In genomic region chr13:106533101-106533939, GRCh38 we compare ENCODE assay signal across 8 cellular contexts. TPM values are rescaled to one million over a fixed set of nuclear protein-coding genes. Genes with fewer than 3 reads are reported as not detected.
A peak's percentile ranks its signal among the peaks of the same experiment; 100 is the strongest.
DNase-seq lines count a peak whose midpoint lies in the region; ATAC-seq, FAIRE-seq and TF ChIP-seq lines count a peak whose summit lies in the region.

No MANE protein-coding gene starts in this region.

- ATAC-seq in Panc1 (peak; percentile 62), body of pancreas (peak; percentile 45), HG02970 (IDR thresholded peaks at IDR 0.05; ENCODE audit: low FRiP score, unreplicated experiment) (no peak)

- BruUV-seq in Caco-2 (replicated peaks; lab: Mats Ljungman, UMichigan): TSS peak; percentile 21
- TSS peak; percentile 60 for BruUV-seq in Panc1 (replicated peaks; lab: Mats Ljungman, UMichigan)

- CTCF ChIA-PET in Caco-2 (lab: Charles Lee) (interaction anchor here (0.6 to 0.7 kb wide), 2 partner anchors 387 to 390 kb away, joined by 5 read pairs; no protein-coding TSS in a partner anchor), Panc1 (lab: Charles Lee) (interaction anchor here (0.6 to 0.7 kb wide), 2 partner anchors 664 to 1056 kb away, joined by 4 to 8 read pairs; no protein-coding TSS in a partner anchor)

- in situ Hi-C loops in Panc1 (cut with HindIII; ENCODE audit: low pct_unique_long_range_greater_than_20kb, low sequenced_read_pairs): no loop called here

- no peaks in the 10 kb centered on the region for H3K9me2 ChIP-seq in hepatocyte (replicated peaks; ENCODE audit: insufficient read depth)

- no peaks in the 10 kb centered on the region for H3K27me3 Mint-ChIP-seq in Caco-2 (ENCODE audit: insufficient read depth, unreplicated experiment)

- H3K4me1 Mint-ChIP-seq in Caco-2 (ENCODE audit: low read depth, unreplicated experiment): peaks cover 32% of the 10 kb centered on the region

- H2AFZ ChIP-seq in hepatocyte: peak overlapping the region; percentile 14

- peaks cover 63% of the 10 kb centered on the region for H3K79me2 ChIP-seq in hepatocyte

- H3K36me3 Mint-ChIP-seq in Caco-2 (ENCODE audit: insufficient read depth, unreplicated experiment): peaks cover 81% of the 10 kb centered on the region

- peaks cover 21% of the 10 kb centered on the region for H4K20me1 ChIP-seq in hepatocyte (ENCODE audit: insufficient read depth, poor library complexity, severe bottlenecking)

- H3K27ac Mint-ChIP-seq in Caco-2 (ENCODE audit: unreplicated experiment): peak overlapping the region; percentile 87

- H3K4me3 Mint-ChIP-seq in Caco-2 (ENCODE audit: unreplicated experiment): peak overlapping the region; percentile 97

- no peaks in the 10 kb centered on the region for H3K9me3 Mint-ChIP-seq in Caco-2 (ENCODE audit: unreplicated experiment)

- TF ChIP-seq POLR2A in body of pancreas (IDR thresholded peaks at IDR 0.05): no peak

- FAIRE-seq in urothelium cell line (lab: Jason Lieb, UNC): no peak

- DNase-seq in Caco-2 (peak; percentile 87 to 92), HPDE6-E6E7 (ENCODE audit: extremely low spot score) (peak; percentile 70), Panc1 (ENCODE audit: low read depth, low spot score) (no peak), body of pancreas (peak; percentile 83 to 90 (median 85)), hepatocyte (ENCODE audit: low spot score) (peak; percentile 95), posterior cingulate gyrus (peak; percentile 77 to 97 (median 82)), urothelium cell line (ENCODE audit: low spot score) (no peak)

- peak overlapping the region; percentile 71 for H3K4me2 ChIP-seq in hepatocyte

- H3K4me1 ChIP-seq in Caco-2 (peaks cover 38% of the 10 kb centered on the region), Panc1 (ENCODE audit: control insufficient read depth, insufficient read depth, low read length) (peaks cover 7% of the 10 kb centered on the region), body of pancreas (peaks cover 24% of the 10 kb centered on the region), hepatocyte (ENCODE audit: insufficient read depth) (peaks cover 32% of the 10 kb centered on the region)

- no peaks in the 10 kb centered on the region for H3K27me3 ChIP-seq in Caco-2 (replicated peaks; ENCODE audit: control insufficient read depth, insufficient read depth, low read length)
- no peaks in the 10 kb centered on the region for H3K27me3 ChIP-seq in Panc1 (ENCODE audit: control insufficient read depth, insufficient read depth, low read length)
- no peaks in the 10 kb centered on the region for H3K27me3 ChIP-seq in body of pancreas
- no peaks in the 10 kb centered on the region for H3K27me3 ChIP-seq in hepatocyte

- 9 to 11% methylated on average over 35 to 44 of the region's 44 CpGs for WGBS in body of pancreas, 2 donors
- WGBS in hepatocyte (ENCODE audit: low lambda C conversion rate, missing lambda C conversion rate): 9% methylated on average over 39 of the region's 44 CpGs

- H3K27ac ChIP-seq in Panc1 (ENCODE audit: low read length) (peak overlapping the region; percentile 54), body of pancreas (peak overlapping the region in 3 of 4 donors; percentile 39 to 42 (median 41)), hepatocyte (peak overlapping the region; percentile 82)

- H3K9me3 ChIP-seq in Caco-2 (no peaks in the 10 kb centered on the region), Panc1 (ENCODE audit: control insufficient read depth, insufficient read depth, low read depth, low read length) (no peaks in the 10 kb centered on the region), body of pancreas (no peaks in the 10 kb centered on the region), hepatocyte (ENCODE audit: low read depth) (no peaks in the 10 kb centered on the region)

- POLR2A ChIA-PET in Caco-2 (lab: Charles Lee) (interaction anchor here (0.6 kb wide), 1 partner anchor 12 kb away, joined by 3 read pairs; no protein-coding TSS in a partner anchor), Panc1 (lab: Charles Lee) (no interaction called here)

- H3K36me3 ChIP-seq in Caco-2 (ENCODE audit: control insufficient read depth, insufficient read depth, low read length) (no peaks in the 10 kb centered on the region), Panc1 (ENCODE audit: control insufficient read depth, insufficient read depth, low read length) (no peaks in the 10 kb centered on the region; the same call in 1 of the 2 replicates), body of pancreas (replicated peaks in 1 of 2; ENCODE audit: insufficient read depth in 1 of 2, low read depth in 2 of 2) (no peaks in the 10 kb centered on the region), hepatocyte (replicated peaks; ENCODE audit: insufficient read depth, low read depth) (no peaks in the 10 kb centered on the region)

- intact Hi-C loops in Caco-2 (cut with micrococcal nuclease; ENCODE audit: unreplicated experiment): loop anchor here (1.0 to 10.0 kb wide), 7 partner anchors 61 to 1389 kb away; no protein-coding TSS in a partner anchor
- intact Hi-C loops in Panc1 (cut with micrococcal nuclease; ENCODE audit: unreplicated experiment): loop anchor here (10.0 kb wide), 2 partner anchors 1119 to 1959 kb away; no protein-coding TSS in a partner anchor
- intact Hi-C loops in body of pancreas (cut with DNase I): no loop called here
- intact Hi-C loops in posterior cingulate gyrus (cut with DNase I): loop anchor here (2.0 to 5.0 kb wide), 3 partner anchors 451 to 1963 kb away; no protein-coding TSS in a partner anchor

- TF ChIP-seq CTCF in Caco-2 (IDR thresholded peaks at IDR 0.05; ENCODE audit: insufficient read depth in 1 of 2, low read depth in 1 of 2, low read length in 1 of 2, severe bottlenecking in 1 of 2, unreplicated experiment in 1 of 2) (peak; percentile 58 to 62), Panc1 (IDR thresholded peaks at IDR 0.05) (peak; percentile 68), body of pancreas (IDR thresholded peaks at IDR 0.05) (peak; percentile 39 to 69 (median 51)), hepatocyte (IDR thresholded peaks at IDR 0.05; ENCODE audit: poor library complexity) (peak; percentile 53)

- H3K4me3 ChIP-seq in Caco-2 (ENCODE audit: low read depth, low read length) (peak overlapping the region; percentile 68), Panc1 (ENCODE audit: low read depth in 2 of 2, low read length in 2 of 2) (peak overlapping the region; percentile 47 to 55), body of pancreas (no peak overlapping the region), hepatocyte (peak overlapping the region; percentile 68)

RNA-seq across cellular contexts. Expression of gene EFNB2, which starts 2.1 kb away (rescaled TPM):
- total RNA-seq in Caco-2 (2022) (68.0 and 80.4 TPM in 2 replicates), Panc1 (2021; ENCODE audit: unreplicated experiment) (4.7 TPM), body of pancreas (1 to 10 TPM; 4.6 to 6.7 TPM), hepatocyte (59.6 and 63.3 TPM in 2 replicates)
- 2.5 TPM for polyA plus RNA-seq in Panc1 (2012; ENCODE audit: insufficient read length)
- 57.7 and 62.4 TPM in 2 replicates for polyA plus RNA-seq in hepatocyte

RNA-seq across cellular contexts. Expression of gene ARGLU1, which starts 34.6 kb away (rescaled TPM):
- 127 and 137 TPM in 2 replicates for total RNA-seq in Caco-2 (2022)
- 38.5 TPM for total RNA-seq in Panc1 (2021; ENCODE audit: unreplicated experiment)
- 28.3 TPM for polyA plus RNA-seq in Panc1 (2012; ENCODE audit: insufficient read length)
- 10 to 100 TPM; 76.8 to 86.9 TPM for total RNA-seq in body of pancreas
- 104 and 126 TPM in 2 replicates for total RNA-seq in hepatocyte
- polyA plus RNA-seq in hepatocyte: 121 and 168 TPM in 2 replicates

Comparison
In these comparisons a context has a peak if more than half of its experiments do, and no peak if none do; other contexts are left out.
1. DNase-seq: peak in Caco-2 (2 of 2), HPDE6-E6E7 (single experiment), body of pancreas (4 of 4), hepatocyte (single experiment) and posterior cingulate gyrus (10 of 10); none in Panc1 (single experiment) and urothelium cell line (single experiment).
2. H3K4me3 ChIP-seq: peak in Caco-2 (single experiment), Panc1 (2 of 2) and hepatocyte (single experiment); none in body of pancreas (0 of 2).
3. Peak in every context shown above with its lines, with median percentiles within 50 percentile points of each other: CTCF ChIP-seq and H3K27ac ChIP-seq.